1 cellular context compared by ENCODE assay signal in genomic region chr1:889774-890173, GRCh38. TPM values are rescaled to one million over a fixed set of nuclear protein-coding genes. Genes with fewer than 3 reads are reported as not detected.
"Had no signal": no experiment of that assay in that cellular context is flagged by ENCODE, and none has a peak within 500 bp of the region (broad histone marks: within the 10 kb centered on the region; RNA-seq: fewer than 3 reads in every experiment).

No MANE protein-coding gene starts in this region.

RNA-seq across cellular contexts. Expression of gene SAMD11, which starts 33.9 kb away (rescaled TPM):
- total RNA-seq: GM12878 had no signal
